Comparison of ENCODE assay signal across 20 cellular contexts in the genomic region with DNA sequence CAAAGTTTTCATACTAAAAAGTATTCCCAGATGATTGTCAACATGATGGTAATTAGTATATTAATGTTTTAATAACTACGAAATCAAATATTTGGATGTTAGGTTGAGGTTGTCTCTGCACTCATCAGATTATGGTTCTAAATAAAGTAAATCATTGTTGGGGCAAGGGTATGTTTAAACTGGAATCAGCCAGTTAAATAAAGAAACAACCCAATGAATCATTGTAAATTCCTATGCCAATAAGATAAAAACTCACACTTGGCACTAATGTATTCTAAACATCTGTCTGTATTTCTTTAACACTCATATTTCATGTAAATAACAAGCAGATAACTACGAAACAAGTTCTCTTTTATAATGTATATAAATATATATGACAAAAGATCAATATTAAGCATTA.
"Had no signal": no experiment of that assay in that cellular context is flagged by ENCODE, and none has a peak within 500 bp of the region (broad histone marks: within the 10 kb centered on the region; RNA-seq: fewer than 3 reads in every experiment).

No MANE protein-coding gene starts in this region.

- H3K4me1 Mint-ChIP-seq: neural progenitor cell had no signal

- H3K27me3 Mint-ChIP-seq: stimulated activated memory B cell treated with anti-CD40 and anti-IgM and Interleukin-4, amounts not matched to agents 10 μg/mL and 1 μg/mL and 100 μg/mL, for 72 hours; stimulated activated naive CD8-positive, alpha-beta T cell treated with anti-CD3 and anti-CD28 coated beads, Interleukin-15, Interleukin-2, amounts not matched to agents 100 ng/mL and 50 ng/mL, for 24 hours had no signal

- H3K36me3 ChIP-seq: cardiac muscle cell, colonic mucosa, esophagus squamous epithelium, heart left ventricle, neural progenitor cell, right atrium auricular region, sigmoid colon had no signal

- H3K4me1 ChIP-seq: colonic mucosa had no signal

- H2AFZ ChIP-seq: neural progenitor cell had no signal

- H3K27ac Mint-ChIP-seq: natural killer cell; neural progenitor cell; stimulated activated memory B cell treated with anti-CD40 and anti-IgM and Interleukin-4, amounts not matched to agents 10 μg/mL and 1 μg/mL and 100 μg/mL, for 72 hours; stimulated activated naive CD8-positive, alpha-beta T cell treated with anti-CD3 and anti-CD28 coated beads, Interleukin-15, Interleukin-2, amounts not matched to agents 100 ng/mL and 50 ng/mL, for 24 hours had no signal

- DNase-seq: colonic mucosa; dermis blood vessel endothelial cell; esophagus squamous epithelium; heart left ventricle; hypothalamus; mammary epithelial cell; natural killer cell; occipital lobe; sigmoid colon; small intestine; stimulated activated CD4-positive, alpha-beta T cell treated with anti-CD3 and anti-CD28 coated beads, Interleukin-4, amount 100 ng/mL, for 24 hours; trophoblast cell had no signal

- H3K27me3 ChIP-seq: cardiac muscle cell, colonic mucosa, esophagus squamous epithelium, heart left ventricle, neural progenitor cell, right atrium auricular region, sigmoid colon had no signal

- ATAC-seq: heart left ventricle; left lobe of liver; natural killer cell; stimulated activated memory B cell treated with anti-CD40 and anti-IgM and Interleukin-4, amounts not matched to agents 10 μg/mL and 1 μg/mL and 100 μg/mL, for 72 hours had no signal

- H3K9ac ChIP-seq: neural progenitor cell had no signal

- H3K4me2 ChIP-seq: neural progenitor cell had no signal

- H3K27ac ChIP-seq: cardiac muscle cell, colonic mucosa, esophagus squamous epithelium, neural progenitor cell, right atrium auricular region, sigmoid colon had no signal

- H3K4me3 ChIP-seq: cardiac muscle cell, colonic mucosa, esophagus squamous epithelium, heart left ventricle, neural progenitor cell, right atrium auricular region, sigmoid colon had no signal

- FAIRE-seq: frontal cortex, islet of Langerhans had no signal

- H3K4me3 Mint-ChIP-seq: natural killer cell; neural progenitor cell; stimulated activated memory B cell treated with anti-CD40 and anti-IgM and Interleukin-4, amounts not matched to agents 10 μg/mL and 1 μg/mL and 100 μg/mL, for 72 hours; stimulated activated naive CD8-positive, alpha-beta T cell treated with anti-CD3 and anti-CD28 coated beads, Interleukin-15, Interleukin-2, amounts not matched to agents 100 ng/mL and 50 ng/mL, for 24 hours had no signal

- H3K9me3 Mint-ChIP-seq: natural killer cell had no signal

- H3K9me3 ChIP-seq: colonic mucosa, esophagus squamous epithelium, heart left ventricle, right atrium auricular region, sigmoid colon had no signal
